Comparison of ENCODE assay signal across 9 cellular contexts in the genomic region with DNA sequence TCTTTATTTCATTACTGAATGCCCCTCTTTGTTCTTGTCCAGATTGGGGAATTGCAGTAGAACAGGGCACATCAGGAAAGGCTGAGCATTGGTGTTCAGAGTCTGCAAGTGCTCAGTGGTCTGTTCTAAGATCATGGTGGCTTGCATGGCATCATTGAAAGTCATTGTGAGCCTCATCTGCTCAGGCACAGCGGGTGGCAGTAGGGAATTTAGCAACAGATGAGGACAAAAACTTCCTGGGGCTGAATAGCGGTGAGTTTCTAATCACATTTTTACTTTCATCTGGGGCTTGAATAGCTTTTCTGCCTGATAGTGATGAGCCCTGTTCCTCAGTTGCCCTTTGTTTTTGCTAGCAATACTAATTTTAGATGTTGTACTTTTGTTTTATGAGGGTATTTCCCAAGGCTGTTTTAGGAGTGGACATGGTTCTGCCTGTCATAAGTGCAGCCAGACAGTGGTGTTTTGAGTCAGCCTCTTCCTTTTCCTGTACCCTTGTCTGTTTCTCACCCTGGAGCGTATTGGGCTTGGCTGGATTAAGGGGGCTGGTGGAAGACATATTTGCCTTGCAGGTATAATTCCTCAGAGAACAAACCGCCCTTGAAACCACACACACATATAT.
DNase-seq lines count a peak whose midpoint lies in the region; ATAC-seq, FAIRE-seq and TF ChIP-seq lines count a peak whose summit lies in the region.
"Had no signal": no experiment of that assay in that cellular context is flagged by ENCODE, and none has a peak within 500 bp of the region (broad histone marks: within the 10 kb centered on the region; RNA-seq: fewer than 3 reads in every experiment).

No MANE protein-coding gene starts in this region.

- TF ChIP-seq CTCF in D721Med (IDR thresholded peaks at IDR 0.05; ENCODE audit: insufficient read depth, missing control alignments): no peak

- no peaks in the 10 kb centered on the region for H3K27me3 Mint-ChIP-seq in stimulated activated naive B cell treated with anti-CD40 and anti-IgM and Interleukin-4, amounts not matched to agents 10 μg/mL and 1 μg/mL and 100 μg/mL, for 72 hours

- ATAC-seq in HG02884 (IDR thresholded peaks at IDR 0.05; ENCODE audit: unreplicated experiment): peak; percentile 69
- peak; percentile 83 to 85 for ATAC-seq in stimulated activated naive B cell treated with anti-CD40 and anti-IgM and Interleukin-4, amounts not matched to agents 10 μg/mL and 1 μg/mL and 100 μg/mL, for 72 hours (replicated peaks)
- ATAC-seq: Panc1 had no signal

- FAIRE-seq in D721Med (lab: Jason Lieb, UNC): no peak

- H3K4me1 Mint-ChIP-seq in stimulated activated naive B cell treated with anti-CD40 and anti-IgM and Interleukin-4, amounts not matched to agents 10 μg/mL and 1 μg/mL and 100 μg/mL, for 72 hours: peaks cover 28 to 36% of the 10 kb centered on the region in 2 donors

- no peaks in the 10 kb centered on the region for H3K9me3 Mint-ChIP-seq in stimulated activated naive B cell treated with anti-CD40 and anti-IgM and Interleukin-4, amounts not matched to agents 10 μg/mL and 1 μg/mL and 100 μg/mL, for 72 hours

- peak overlapping the region in 1 of 2 donors; percentile 39 for H3K4me3 Mint-ChIP-seq in stimulated activated naive B cell treated with anti-CD40 and anti-IgM and Interleukin-4, amounts not matched to agents 10 μg/mL and 1 μg/mL and 100 μg/mL, for 72 hours

- no peaks in the 10 kb centered on the region for H3K36me3 Mint-ChIP-seq in stimulated activated naive B cell treated with anti-CD40 and anti-IgM and Interleukin-4, amounts not matched to agents 10 μg/mL and 1 μg/mL and 100 μg/mL, for 72 hours

- H3K27ac Mint-ChIP-seq in stimulated activated naive B cell treated with anti-CD40 and anti-IgM and Interleukin-4, amounts not matched to agents 10 μg/mL and 1 μg/mL and 100 μg/mL, for 72 hours: peak overlapping the region; percentile 52

- peak overlapping the region; percentile 57 for H3K27ac ChIP-seq in angular gyrus (ENCODE audit: low read depth, low read length)

- DNase-seq in NCI-H524 (lab: John Stamatoyannopoulos, UW): peak; percentile 14 to 63
- no peak for DNase-seq in NCI-H524 treated with DMSO at 0.1 percent for 48 hours (lab: John Stamatoyannopoulos, UW)
- peak; percentile 16 for DNase-seq in stimulated activated naive B cell treated with anti-CD40 and anti-IgM and Interleukin-4, amounts not matched to agents 10 μg/mL and 1 μg/mL and 100 μg/mL, for 72 hours
- no peak for DNase-seq in HCEC 1CT
- DNase-seq in D721Med (ENCODE audit: insufficient read length, low spot score): no peak
- DNase-seq in NCI-H510A (lab: John Stamatoyannopoulos, UW): no peak

Comparison
In these comparisons a context has a peak if more than half of its experiments do, and no peak if none do; other contexts are left out.
1. DNase-seq: peak in NCI-H524 (2 of 2) and stimulated activated naive B cell treated with anti-CD40 and anti-IgM and Interleukin-4, amounts not matched to agents 10 μg/mL and 1 μg/mL and 100 μg/mL, for 72 hours (single experiment); none in NCI-H524 treated with DMSO at 0.1 percent for 48 hours (single experiment), HCEC 1CT (single experiment), D721Med (single experiment) and NCI-H510A (single experiment).